ENCODE assay signal across 14 cellular contexts in the genomic region with DNA sequence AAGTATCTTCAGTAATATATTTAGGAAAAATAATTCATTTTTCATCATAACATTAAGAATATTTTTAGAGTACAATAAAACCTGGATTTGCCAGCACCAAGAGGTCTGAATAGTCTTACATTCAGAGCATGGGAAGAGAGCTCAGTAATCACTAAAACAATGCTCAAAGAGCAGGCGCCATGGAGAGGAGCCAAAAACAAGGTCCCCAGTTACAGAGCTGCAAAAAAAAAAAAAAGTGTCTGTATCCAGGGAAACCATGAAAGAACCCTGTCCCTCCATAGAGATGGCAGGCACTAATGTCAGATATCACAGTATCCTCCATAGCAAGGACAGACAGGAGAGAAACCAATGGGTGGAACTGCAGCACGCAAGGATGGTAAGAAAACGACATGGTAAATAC.
"Had no signal": no experiment of that assay in that cellular context is flagged by ENCODE, and none has a peak within 500 bp of the region (broad histone marks: within the 10 kb centered on the region; RNA-seq: fewer than 3 reads in every experiment).

No MANE protein-coding gene starts in this region.

- H3K27ac ChIP-seq: cardiac muscle cell, epithelial cell of prostate, neutrophil, vagina had no signal

- DNase-seq: activated CD4-positive, alpha-beta T cell treated with anti-CD3 and anti-CD28 coated beads for 36 hours; activated CD4-positive, alpha-beta T cell treated with anti-CD3 and anti-CD28 coated beads, Interleukin-2, amount 50 U/mL, for 48 hours; activated gamma-delta T cell treated with Interleukin-2 at 50 U/mL for 16 hours; foreskin fibroblast; left ventricle myocardium superior; mucosa of descending colon; naive B cell; stimulated activated naive CD4-positive, alpha-beta T cell treated with Interleukin-2 at 50 U/mL for 16 hours; trophoblast cell had no signal

- ATAC-seq: activated CD4-positive, alpha-beta T cell treated with anti-CD3 and anti-CD28 coated beads for 36 hours; left ventricle myocardium superior; mucosa of descending colon; WTC11 had no signal
